22 cellular contexts compared by ENCODE assay signal in the genomic region with DNA sequence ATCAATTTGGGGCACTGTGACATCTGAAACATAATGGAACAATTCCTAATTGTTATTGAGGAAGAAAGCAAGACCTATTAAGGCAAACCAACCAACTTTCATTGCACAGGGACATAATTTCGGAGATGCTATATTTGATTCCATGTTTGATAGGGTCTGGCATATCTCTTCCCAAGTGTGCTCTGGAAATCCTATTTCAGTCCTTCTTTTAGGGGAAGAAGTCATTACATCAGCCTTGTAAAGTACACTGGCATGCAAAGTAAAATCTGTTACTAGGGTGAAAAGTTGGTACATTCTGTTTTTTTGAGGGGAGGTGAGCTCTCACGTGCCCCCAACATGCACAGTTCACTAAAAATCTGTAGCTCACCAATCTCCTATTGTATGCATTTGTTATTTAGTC.
DNase-seq lines count a peak whose midpoint lies in the region; ATAC-seq and TF ChIP-seq lines count a peak whose summit lies in the region.
"Had no signal": no experiment of that assay in that cellular context is flagged by ENCODE, and none has a peak within 500 bp of the region (broad histone marks: within the 10 kb centered on the region; RNA-seq: fewer than 3 reads in every experiment).

No MANE protein-coding gene starts in this region.

- H3K27ac ChIP-seq in cardiac muscle cell (peak overlapping the region; percentile 57), heart right ventricle (peak overlapping the region in 4 of 10 donors; percentile 45 to 77 (median 68)), dorsolateral prefrontal cortex (peak overlapping the region in 23 of 59 donors; percentile 1 to 62 (median 32)), osteoblast (ENCODE audit: low read depth, low read length) (peak overlapping the region; percentile 68), uterus (peak overlapping the region; percentile 70 to 88)

- H3K79me2 ChIP-seq in osteoblast (ENCODE audit: insufficient read depth, low read length): peaks cover 3% of the 10 kb centered on the region

- POLR2A ChIA-PET in HEK293T (lab: Yijun Ruan, JAX): no interaction called here

- TF ChIP-seq POLR2A in uterus (IDR thresholded peaks at IDR 0.05): no peak

- H3K4me2 ChIP-seq in osteoblast (ENCODE audit: insufficient read depth, low read length): peak overlapping the region; percentile 90

- H3K4me1 ChIP-seq in cardiac muscle cell (ENCODE audit: low read depth) (peaks cover 81% of the 10 kb centered on the region), heart right ventricle (peaks cover 10 to 92% (median 61%) of the 10 kb centered on the region in 9 donors), osteoblast (ENCODE audit: insufficient read depth, low read length) (peaks cover 55% of the 10 kb centered on the region), uterus (peaks cover 0 to 13% of the 10 kb centered on the region in 2 donors)

- no peaks in the 10 kb centered on the region for H3K9me3 ChIP-seq in cardiac muscle cell (ENCODE audit: low read depth)
- no peaks in the 10 kb centered on the region for H3K9me3 ChIP-seq in heart right ventricle
- H3K9me3 ChIP-seq in osteoblast (ENCODE audit: low read depth, low read length): no peaks in the 10 kb centered on the region
- H3K9me3 ChIP-seq in uterus: no peaks in the 10 kb centered on the region
- H3K9me3 ChIP-seq: tibial nerve had no signal

- intact Hi-C loops in heart right ventricle (cut with DNase I): no loop called here
- intact Hi-C loops in dorsolateral prefrontal cortex (cut with DNase I): no loop called here
- intact Hi-C loops in uterus (cut with DNase I; ENCODE audit: low total_unique reads): no loop called here

- 59 to 66% methylated on average over 2 of the region's 2 CpGs for WGBS in heart right ventricle, 2 donors

- H3K4me3 ChIP-seq in cardiac muscle cell (no peak overlapping the region), heart right ventricle (peak overlapping the region in 3 of 10 donors; percentile 19 to 25 (median 21)), dorsolateral prefrontal cortex (peak overlapping the region in 32 of 59 donors; percentile 1 to 42 (median 17)), osteoblast (ENCODE audit: insufficient read depth, low read length) (peak overlapping the region; percentile 60), uterus (peak overlapping the region; percentile 4 to 21)

- H3K27me3 ChIP-seq in cardiac muscle cell: no peaks in the 10 kb centered on the region
- no peaks in the 10 kb centered on the region for H3K27me3 ChIP-seq in heart right ventricle
- H3K27me3 ChIP-seq in dorsolateral prefrontal cortex: no peaks in the 10 kb centered on the region
- H3K27me3 ChIP-seq in osteoblast (ENCODE audit: insufficient read depth, low read length): no peaks in the 10 kb centered on the region
- H3K27me3 ChIP-seq in uterus: no peaks in the 10 kb centered on the region
- H3K27me3 ChIP-seq: tibial nerve had no signal

- no peak for TF ChIP-seq CTCF in cardiac muscle cell (IDR thresholded peaks at IDR 0.05; ENCODE audit: low read depth, low read length)
- no peak for TF ChIP-seq CTCF in heart right ventricle (IDR thresholded peaks at IDR 0.05)
- no peak for TF ChIP-seq CTCF in dorsolateral prefrontal cortex (IDR thresholded peaks at IDR 0.05 in 54 of 56, conservative IDR thresholded peaks at IDR 0.05 in 2 of 56; ENCODE audit: low read depth in 1 of 56, partially characterized antibody in 56 of 56)
- no peak for TF ChIP-seq CTCF in osteoblast (IDR thresholded peaks at IDR 0.05; ENCODE audit: extremely low read depth, low read depth, low read length)
- TF ChIP-seq CTCF in uterus (IDR thresholded peaks at IDR 0.05): no peak

- CTCF ChIA-PET in HEK293T (lab: Yijun Ruan, JAX): no interaction called here

- H2AFZ ChIP-seq in osteoblast (ENCODE audit: low read length): peak overlapping the region; percentile 35

- DNase-seq in cardiac muscle cell (ENCODE audit: low read depth in 1 of 2, low spot score in 1 of 2) (no peak), heart right ventricle (no peak), dorsolateral prefrontal cortex (no peak), osteoblast (ENCODE audit: insufficient read length, low spot score, missing footprints) (no peak), uterus (no peak), activated gamma-delta T cell (lab: John Stamatoyannopoulos, UW) (no peak), HEK293T (ENCODE audit: extremely low spot score) (no peak), amniotic stem cell (lab: John Stamatoyannopoulos, UW) (no peak)
- DNase-seq: activated CD4-positive, alpha-beta T cell treated with anti-CD3 and anti-CD28 coated beads for 48 hours; activated CD8-positive, alpha-beta memory T cell treated with anti-CD3 and anti-CD28 coated beads, Interleukin-2, amount 10 ng/mL, durations not matched to agents 7 days and 5 days; DND-41; endodermal cell; NCI-H1092 treated with DMSO at 0.1 percent for 48 hours; NCI-H2081; NCI-H446; nephron progenitor cell; SIG-M5; stimulated activated CD4-positive, alpha-beta T cell treated with anti-CD3 and anti-CD28 coated beads, Interleukin-4, amount 100 ng/mL, for 4 hours; stimulated activated naive CD8-positive, alpha-beta T cell treated with anti-CD3 and anti-CD28 coated beads, Interleukin-15, Interleukin-2, amounts not matched to agents 100 U/mL and 50 U/mL, for 24 hours; T-helper 1 cell had no signal

- no peak for ATAC-seq in heart right ventricle
- ATAC-seq: activated CD8-positive, alpha-beta memory T cell treated with anti-CD3 and anti-CD28 coated beads, Interleukin-2, amount 10 ng/mL, durations not matched to agents 7 days and 5 days; Panc1; stimulated activated naive CD8-positive, alpha-beta T cell treated with anti-CD3 and anti-CD28 coated beads, Interleukin-15, Interleukin-2, amounts not matched to agents 100 U/mL and 50 U/mL, for 24 hours had no signal

- H3K36me3 ChIP-seq in cardiac muscle cell: no peaks in the 10 kb centered on the region
- no peaks in the 10 kb centered on the region for H3K36me3 ChIP-seq in heart right ventricle
- H3K36me3 ChIP-seq in osteoblast (ENCODE audit: insufficient read depth, low read length): no peaks in the 10 kb centered on the region
- no peaks in the 10 kb centered on the region for H3K36me3 ChIP-seq in uterus
- H3K36me3 ChIP-seq: tibial nerve had no signal

- no peaks in the 10 kb centered on the region for H4K20me1 ChIP-seq in osteoblast (ENCODE audit: insufficient read depth, low read length)

TF ChIP-seq in HEK293T, 16 proteins besides CTCF, POLR2A, EP300 and RAD21:
- TF ChIP-seq BHLHE40 (IDR thresholded peaks at IDR 0.05; ENCODE audit: borderline replicate concordance) (no peak), HDGF (IDR thresholded peaks at IDR 0.05; ENCODE audit: borderline replicate concordance) (no peak), FOXM1 (IDR thresholded peaks at IDR 0.05; ENCODE audit: borderline replicate concordance) (no peak), LEF1 (IDR thresholded peaks at IDR 0.05; ENCODE audit: borderline replicate concordance) (no peak), TARDBP (IDR thresholded peaks at IDR 0.05) (no peak), L3MBTL2 (conservative IDR thresholded peaks at IDR 0.05) (no peak), ELF4 (IDR thresholded peaks at IDR 0.05) (no peak), SUZ12 (IDR thresholded peaks at IDR 0.05) (no peak)
- TF ChIP-seq, protein P1, sequence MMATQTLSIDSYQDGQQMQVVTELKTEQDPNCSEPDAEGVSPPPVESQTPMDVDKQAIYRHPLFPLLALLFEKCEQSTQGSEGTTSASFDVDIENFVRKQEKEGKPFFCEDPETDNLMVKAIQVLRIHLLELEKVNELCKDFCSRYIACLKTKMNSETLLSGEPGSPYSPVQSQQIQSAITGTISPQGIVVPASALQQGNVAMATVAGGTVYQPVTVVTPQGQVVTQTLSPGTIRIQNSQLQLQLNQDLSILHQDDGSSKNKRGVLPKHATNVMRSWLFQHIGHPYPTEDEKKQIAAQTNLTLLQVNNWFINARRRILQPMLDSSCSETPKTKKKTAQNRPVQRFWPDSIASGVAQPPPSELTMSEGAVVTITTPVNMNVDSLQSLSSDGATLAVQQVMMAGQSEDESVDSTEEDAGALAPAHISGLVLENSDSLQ (IDR thresholded peaks at IDR 0.05): no peak
